22 cellular contexts compared by ENCODE assay signal in genomic region chr2:19321946-19322345, GRCh38. TPM values are rescaled to one million over a fixed set of nuclear protein-coding genes. Genes with fewer than 3 reads are reported as not detected.
"Had no signal": no experiment of that assay in that cellular context is flagged by ENCODE, and none has a peak within 500 bp of the region (broad histone marks: within the 10 kb centered on the region; RNA-seq: fewer than 3 reads in every experiment).

No MANE protein-coding gene starts in this region.

- H3K36me3 Mint-ChIP-seq: activated naive CD8-positive, alpha-beta T cell treated with anti-CD3 and anti-CD28 coated beads, Interleukin-2, amount 10 ng/mL, durations not matched to agents 7 days and 5 days had no signal

- H3K27me3 Mint-ChIP-seq: activated CD4-positive, alpha-beta memory T cell treated with anti-CD3 and anti-CD28 coated beads, Interleukin-2, amount 10 ng/mL, durations not matched to agents 7 days and 5 days; activated naive CD8-positive, alpha-beta T cell treated with anti-CD3 and anti-CD28 coated beads, Interleukin-2, amount 10 ng/mL, durations not matched to agents 7 days and 5 days; dendritic cell treated with granulocyte-macrophage colony-stimulating factor and Interleukin-4, amounts not matched to agents 40 ng/mL and 50 ng/mL, for 4 days; stimulated activated memory B cell treated with anti-CD40 and anti-IgM and Interleukin-4, amounts not matched to agents 10 μg/mL and 1 μg/mL and 100 μg/mL, for 72 hours had no signal

- H3K27ac ChIP-seq: ascending aorta, gastroesophageal sphincter, lower lobe of right lung, right lobe of liver, spleen, tibial artery, vagina, VCaP had no signal

- H3K27ac Mint-ChIP-seq: activated CD4-positive, alpha-beta memory T cell treated with anti-CD3 and anti-CD28 coated beads, Interleukin-2, amount 10 ng/mL, durations not matched to agents 7 days and 5 days; activated naive CD8-positive, alpha-beta T cell treated with anti-CD3 and anti-CD28 coated beads, Interleukin-2, amount 10 ng/mL, durations not matched to agents 7 days and 5 days; activated T-cell treated with anti-CD3 and anti-CD28 coated beads, Interleukin-2, amount 50 U/mL, for 72 hours; dendritic cell treated with granulocyte-macrophage colony-stimulating factor and Interleukin-4, amounts not matched to agents 40 ng/mL and 50 ng/mL, for 4 days; naive B cell; stimulated activated memory B cell treated with anti-CD40 and anti-IgM and Interleukin-4, amounts not matched to agents 10 μg/mL and 1 μg/mL and 100 μg/mL, for 72 hours; T-cell had no signal

- H3K4me1 Mint-ChIP-seq: activated CD4-positive, alpha-beta memory T cell treated with anti-CD3 and anti-CD28 coated beads, Interleukin-2, amount 10 ng/mL, durations not matched to agents 7 days and 5 days; activated naive CD8-positive, alpha-beta T cell treated with anti-CD3 and anti-CD28 coated beads, Interleukin-2, amount 10 ng/mL, durations not matched to agents 7 days and 5 days; central memory CD8-positive, alpha-beta T cell; stimulated activated memory B cell treated with anti-CD40 and anti-IgM and Interleukin-4, amounts not matched to agents 10 μg/mL and 1 μg/mL and 100 μg/mL, for 72 hours; T-cell had no signal

- DNase-seq: activated CD4-positive, alpha-beta memory T cell treated with anti-CD3 and anti-CD28 coated beads, Interleukin-2, amount 10 ng/mL, durations not matched to agents 7 days and 5 days; activated CD8-positive, alpha-beta memory T cell treated with anti-CD3 and anti-CD28 coated beads, Interleukin-2, amount 50 U/mL, for 4 hours; activated naive CD8-positive, alpha-beta T cell treated with anti-CD3 and anti-CD28 coated beads, Interleukin-2, amount 10 ng/mL, durations not matched to agents 7 days and 5 days; activated T-cell treated with anti-CD3 and anti-CD28 coated beads, Interleukin-2, amount 50 U/mL, for 72 hours; kidney; lower lobe of right lung; naive B cell; posterior cingulate gyrus; right lobe of liver; spleen; stimulated activated CD4-positive, alpha-beta T cell treated with anti-CD3 and anti-CD28 coated beads, Interleukin-1b, Interleukin-23, amount 100 ng/mL, for 48 hours; T-cell; T1000; tibial artery had no signal

- H3K9me3 Mint-ChIP-seq: activated CD4-positive, alpha-beta memory T cell treated with anti-CD3 and anti-CD28 coated beads, Interleukin-2, amount 10 ng/mL, durations not matched to agents 7 days and 5 days; activated naive CD8-positive, alpha-beta T cell treated with anti-CD3 and anti-CD28 coated beads, Interleukin-2, amount 10 ng/mL, durations not matched to agents 7 days and 5 days; activated T-cell treated with anti-CD3 and anti-CD28 coated beads, Interleukin-2, amount 50 U/mL, for 72 hours; central memory CD8-positive, alpha-beta T cell; dendritic cell treated with granulocyte-macrophage colony-stimulating factor and Interleukin-4, amounts not matched to agents 40 ng/mL and 50 ng/mL, for 4 days; naive B cell; stimulated activated memory B cell treated with anti-CD40 and anti-IgM and Interleukin-4, amounts not matched to agents 10 μg/mL and 1 μg/mL and 100 μg/mL, for 72 hours; T-cell had no signal

- H3K4me3 ChIP-seq: ascending aorta, gastroesophageal sphincter, lower lobe of right lung, right lobe of liver, spleen, tibial artery, vagina had no signal

- ATAC-seq: activated T-cell treated with anti-CD3 and anti-CD28 coated beads, Interleukin-2, amount 50 U/mL, for 72 hours; gastroesophageal sphincter; lower lobe of right lung; stimulated activated memory B cell treated with anti-CD40 and anti-IgM and Interleukin-4, amounts not matched to agents 10 μg/mL and 1 μg/mL and 100 μg/mL, for 72 hours; T-cell had no signal

- H3K4me3 Mint-ChIP-seq: activated CD4-positive, alpha-beta memory T cell treated with anti-CD3 and anti-CD28 coated beads, Interleukin-2, amount 10 ng/mL, durations not matched to agents 7 days and 5 days; activated naive CD8-positive, alpha-beta T cell treated with anti-CD3 and anti-CD28 coated beads, Interleukin-2, amount 10 ng/mL, durations not matched to agents 7 days and 5 days; activated T-cell treated with anti-CD3 and anti-CD28 coated beads, Interleukin-2, amount 50 U/mL, for 72 hours; central memory CD8-positive, alpha-beta T cell; dendritic cell treated with granulocyte-macrophage colony-stimulating factor and Interleukin-4, amounts not matched to agents 40 ng/mL and 50 ng/mL, for 4 days; naive B cell; stimulated activated memory B cell treated with anti-CD40 and anti-IgM and Interleukin-4, amounts not matched to agents 10 μg/mL and 1 μg/mL and 100 μg/mL, for 72 hours; T-cell had no signal

- H3K9me3 ChIP-seq: ascending aorta, gastroesophageal sphincter, lower lobe of right lung, right lobe of liver, tibial artery, vagina had no signal

- H3K27me3 ChIP-seq: ascending aorta, gastroesophageal sphincter, right lobe of liver, spleen, tibial artery, vagina had no signal

- H3K4me1 ChIP-seq: ascending aorta, gastroesophageal sphincter, lower lobe of right lung, spleen, tibial artery, vagina had no signal

- H3K36me3 ChIP-seq: ascending aorta, gastroesophageal sphincter, lower lobe of right lung, right lobe of liver, spleen, tibial artery, vagina had no signal

RNA-seq across cellular contexts. Expression of gene OSR1, which starts 36.5 kb away (rescaled TPM):
- total RNA-seq: activated CD4-positive, alpha-beta memory T cell treated with anti-CD3 and anti-CD28 coated beads, Interleukin-2, amount 10 ng/mL, durations not matched to agents 7 days and 5 days; activated naive CD8-positive, alpha-beta T cell treated with anti-CD3 and anti-CD28 coated beads, Interleukin-2, amount 10 ng/mL, durations not matched to agents 7 days and 5 days; activated T-cell treated with anti-CD3 and anti-CD28 coated beads, Interleukin-2, amount 50 U/mL, for 72 hours; epithelial cell of proximal tubule; T-cell had no signal
